18 cellular contexts compared by ENCODE assay signal in genomic region chr12:19045421-19045820, GRCh38.
DNase-seq lines count a peak whose midpoint lies in the region; ATAC-seq and TF ChIP-seq lines count a peak whose summit lies in the region.
"Had no signal": no experiment of that assay in that cellular context is flagged by ENCODE, and none has a peak within 500 bp of the region (broad histone marks: within the 10 kb centered on the region; RNA-seq: fewer than 3 reads in every experiment).

No MANE protein-coding gene starts in this region.

- peaks cover 19% of the 10 kb centered on the region for H3K9me3 ChIP-seq in left ventricle myocardium inferior (replicated peaks)
- no peaks in the 10 kb centered on the region for H3K9me3 ChIP-seq in right cardiac atrium (ENCODE audit: control insufficient read depth, low read length)
- H3K9me3 ChIP-seq: BLaER1 treated with 17β-estradiol and CSF1 and Interleukin-3, amounts not matched to agents 10 nM and 100 nM had no signal

- H3K4me3 Mint-ChIP-seq in nephron progenitor cell, result no peak overlapping the region

- peaks cover 20% of the 10 kb centered on the region for H3K9me3 Mint-ChIP-seq in nephron progenitor cell

- H3K4me1 ChIP-seq in left ventricle myocardium inferior (no peaks in the 10 kb centered on the region), right cardiac atrium (ENCODE audit: control insufficient read depth, insufficient read depth, low read length) (no peaks in the 10 kb centered on the region)
- H3K4me1 ChIP-seq: BLaER1 treated with 17β-estradiol and CSF1 and Interleukin-3, amounts not matched to agents 10 nM and 100 nM had no signal

- peaks cover 3% of the 10 kb centered on the region for H3K27me3 Mint-ChIP-seq in nephron progenitor cell (ENCODE audit: low read depth, poor library complexity)

- peaks cover 22% of the 10 kb centered on the region for H3K4me1 Mint-ChIP-seq in nephron progenitor cell

- no peaks in the 10 kb centered on the region for H3K36me3 Mint-ChIP-seq in nephron progenitor cell (ENCODE audit: low read depth)

- peak overlapping the region; percentile 79 for H3K27ac Mint-ChIP-seq in nephron progenitor cell

- ATAC-seq in right cardiac atrium (no peak), GM21526 (IDR thresholded peaks at IDR 0.05; ENCODE audit: low FRiP score, unreplicated experiment) (no peak), GM21515 (IDR thresholded peaks at IDR 0.05; ENCODE audit: unreplicated experiment) (no peak)

- peak overlapping the region; percentile 27 for H3K27ac ChIP-seq in left ventricle myocardium inferior (replicated peaks)
- no peak overlapping the region for H3K27ac ChIP-seq in right cardiac atrium (ENCODE audit: low read length)
- H3K27ac ChIP-seq: BLaER1 treated with 17β-estradiol and CSF1 and Interleukin-3, amounts not matched to agents 10 nM and 100 nM; RWPE1 had no signal

- WGBS in right cardiac atrium, result 54% methylated on average over 2 of the region's 2 CpGs

- TF ChIP-seq CTCF in left ventricle myocardium inferior (IDR thresholded peaks at IDR 0.05; ENCODE audit: borderline replicate concordance) (no peak), fibroblast of villous mesenchyme (IDR thresholded peaks at IDR 0.05; ENCODE audit: insufficient read depth, low read depth, low read length) (no peak), nephron progenitor cell (IDR thresholded peaks at IDR 0.05) (no peak), GM20000 (IDR thresholded peaks at IDR 0.05; ENCODE audit: extremely low read depth, missing control alignments) (no peak)

- H3K27me3 ChIP-seq in left ventricle myocardium inferior (ENCODE audit: low read depth), result no peaks in the 10 kb centered on the region
- no peaks in the 10 kb centered on the region for H3K27me3 ChIP-seq in right cardiac atrium (ENCODE audit: control insufficient read depth, insufficient read depth)
- H3K27me3 ChIP-seq: BLaER1 treated with 17β-estradiol and CSF1 and Interleukin-3, amounts not matched to agents 10 nM and 100 nM had no signal

- intact Hi-C loops in left ventricle myocardium inferior (cut with micrococcal nuclease) (no loop called here), right cardiac atrium (cut with DNase I) (no loop called here)

- no peaks in the 10 kb centered on the region for H3K36me3 ChIP-seq in left ventricle myocardium inferior
- H3K36me3 ChIP-seq: BLaER1 treated with 17β-estradiol and CSF1 and Interleukin-3, amounts not matched to agents 10 nM and 100 nM had no signal

- no peak for DNase-seq in left ventricle myocardium inferior
- no peak for DNase-seq in right cardiac atrium
- DNase-seq in fibroblast of villous mesenchyme (ENCODE audit: low read depth), result peak; percentile 40
- no peak for DNase-seq in nephron progenitor cell
- DNase-seq in DMS79 (lab: John Stamatoyannopoulos, UW), result no peak
- no peak for DNase-seq in GM20000 (ENCODE audit: low spot score)
- DNase-seq: 8988T, GOT3, KG1, NCI-H1048, NCI-H146, NCI-H2081 treated with DMSO at 0.1 percent for 48 hours, NCI-H2227 treated with DMSO at 0.1 percent for 48 hours, NCI-H526 had no signal

- no peak overlapping the region for H3K4me3 ChIP-seq in left ventricle myocardium inferior
- H3K4me3 ChIP-seq in right cardiac atrium (ENCODE audit: low read length), result no peak overlapping the region
- H3K4me3 ChIP-seq in fibroblast of villous mesenchyme (ENCODE audit: low read depth, low read length), result no peak overlapping the region
- H3K4me3 ChIP-seq: BLaER1 treated with 17β-estradiol and CSF1 and Interleukin-3, amounts not matched to agents 10 nM and 100 nM had no signal
